Comparison of ENCODE assay signal across 31 cellular contexts in the genomic region with DNA sequence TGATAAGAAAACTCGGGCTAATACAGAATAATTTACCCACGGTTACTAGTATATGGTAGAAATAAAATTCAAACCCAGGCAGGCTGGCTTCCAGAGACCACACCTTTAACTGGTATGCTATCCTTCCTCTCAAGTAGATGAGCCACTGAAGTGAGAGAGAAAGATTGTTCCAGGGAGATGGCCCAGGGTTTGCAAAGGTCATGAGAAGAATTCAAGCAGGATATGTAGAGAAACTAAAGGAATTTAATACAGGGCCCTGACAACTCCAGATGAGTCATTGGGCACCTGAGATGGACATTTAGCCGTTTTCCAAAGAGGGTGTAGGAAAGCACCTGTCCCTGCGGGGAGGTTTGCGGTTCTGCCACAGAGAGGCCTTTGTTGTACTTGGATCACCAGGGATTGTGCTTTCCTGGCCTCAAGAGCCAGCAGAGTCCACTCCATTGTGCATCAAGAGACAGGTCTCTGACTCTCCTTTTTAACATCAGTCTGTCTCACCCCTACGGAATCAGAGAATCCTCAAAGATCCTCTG.
"Had no signal": no experiment of that assay in that cellular context is flagged by ENCODE, and none has a peak within 500 bp of the region (broad histone marks: within the 10 kb centered on the region; RNA-seq: fewer than 3 reads in every experiment).

No MANE protein-coding gene starts in this region.

- H3K27ac Mint-ChIP-seq: activated CD4-positive, alpha-beta memory T cell treated with anti-CD3 and anti-CD28 coated beads, Interleukin-2, amount 10 ng/mL, durations not matched to agents 7 days and 5 days; activated CD4-positive, alpha-beta T cell treated with anti-CD3 and anti-CD28 coated beads, Interleukin-2, amount 10 ng/mL, durations not matched to agents 24 days and 14 days; activated T-helper 17 cell treated with anti-CD3 and anti-CD28 coated beads, Interleukin-2, amount 50 U/mL, for 72 hours; effector memory CD8-positive, alpha-beta T cell; mesothelial cell of epicardium; naive thymus-derived CD4-positive, alpha-beta T cell; progenitor cell of endocrine pancreas; stimulated activated effector memory CD8-positive, alpha-beta T cell treated with anti-CD3 and anti-CD28 coated beads, Interleukin-12 subunit alpha, Interleukin-12 subunit beta, amount 100 ng/mL, for 72 hours; stimulated activated naive CD8-positive, alpha-beta T cell treated with anti-CD3 and anti-CD28 coated beads, Interleukin-15, Interleukin-2, amounts not matched to agents 100 ng/mL and 50 ng/mL, for 24 hours had no signal

- H3K27me3 ChIP-seq: brain microvascular endothelial cell, dorsolateral prefrontal cortex, gastrocnemius medialis, hepatocyte, ovary had no signal

- H3K27me3 Mint-ChIP-seq: activated CD4-positive, alpha-beta memory T cell treated with anti-CD3 and anti-CD28 coated beads, Interleukin-2, amount 10 ng/mL, durations not matched to agents 7 days and 5 days; activated CD4-positive, alpha-beta T cell treated with anti-CD3 and anti-CD28 coated beads, Interleukin-2, amount 10 ng/mL, durations not matched to agents 24 days and 14 days; type B pancreatic cell had no signal

- DNase-seq: activated CD4-positive, alpha-beta memory T cell treated with anti-CD3 and anti-CD28 coated beads, Interleukin-2, amount 10 ng/mL, durations not matched to agents 7 days and 5 days; activated CD4-positive, alpha-beta T cell treated with anti-CD3 and anti-CD28 coated beads, Interleukin-2, amount 10 ng/mL, durations not matched to agents 24 days and 14 days; activated CD4-positive, CD25-positive, alpha-beta regulatory T cell treated with anti-CD3 and anti-CD28 coated beads, Interleukin-2, amount 50 U/mL, for 72 hours; activated gamma-delta T cell treated with Interleukin-2 at 50 U/mL for 16 hours; activated naive CD4-positive, alpha-beta T cell treated with anti-CD3 and anti-CD28 coated beads, Interleukin-2, amount 50 U/mL, for 16 hours; activated T-cell treated with anti-CD3 and anti-CD28 coated beads, Interleukin-2, amount 50 U/mL, for 4 hours; amniotic stem cell; brain microvascular endothelial cell; dorsolateral prefrontal cortex; effector memory CD8-positive, alpha-beta T cell; erythroblast; gastrocnemius medialis; islet precursor cell; left cardiac atrium; left ventricle myocardium superior; naive thymus-derived CD4-positive, alpha-beta T cell; ovary; retina; stimulated activated CD4-positive, alpha-beta T cell treated with anti-CD3 and anti-CD28 coated beads, Interleukin-4, amount 100 ng/mL, for 24 hours; T-helper 2 cell had no signal

- ATAC-seq: activated T-cell treated with anti-CD3 and anti-CD28 coated beads, Interleukin-2, amount 50 U/mL, for 4 hours; activated T-helper 17 cell treated with anti-CD3 and anti-CD28 coated beads, Interleukin-2, amount 50 U/mL, for 72 hours; effector memory CD8-positive, alpha-beta T cell; gastrocnemius medialis; left ventricle myocardium superior; naive thymus-derived CD4-positive, alpha-beta T cell; sciatic nerve; stimulated activated effector memory CD8-positive, alpha-beta T cell treated with anti-CD3 and anti-CD28 coated beads, Interleukin-12 subunit alpha, Interleukin-12 subunit beta, amount 100 ng/mL, for 72 hours had no signal

- H3K9me3 ChIP-seq: gastrocnemius medialis, ovary, thoracic aorta had no signal

- H3K4me3 ChIP-seq: coronary artery, dorsolateral prefrontal cortex, gastrocnemius medialis, hepatocyte, ovary, skin epidermis, thoracic aorta had no signal

- H3K4me3 Mint-ChIP-seq: activated CD4-positive, alpha-beta memory T cell treated with anti-CD3 and anti-CD28 coated beads, Interleukin-2, amount 10 ng/mL, durations not matched to agents 7 days and 5 days; activated CD4-positive, alpha-beta T cell treated with anti-CD3 and anti-CD28 coated beads, Interleukin-2, amount 10 ng/mL, durations not matched to agents 24 days and 14 days; activated T-cell treated with anti-CD3 and anti-CD28 coated beads, Interleukin-2, amount 50 U/mL, for 4 hours; activated T-helper 17 cell treated with anti-CD3 and anti-CD28 coated beads, Interleukin-2, amount 50 U/mL, for 72 hours; effector memory CD8-positive, alpha-beta T cell; mesothelial cell of epicardium; naive thymus-derived CD4-positive, alpha-beta T cell; stimulated activated effector memory CD8-positive, alpha-beta T cell treated with anti-CD3 and anti-CD28 coated beads, Interleukin-12 subunit alpha, Interleukin-12 subunit beta, amount 100 ng/mL, for 72 hours; stimulated activated naive CD8-positive, alpha-beta T cell treated with anti-CD3 and anti-CD28 coated beads, Interleukin-15, Interleukin-2, amounts not matched to agents 100 ng/mL and 50 ng/mL, for 24 hours; type B pancreatic cell had no signal

- H3K36me3 ChIP-seq: brain microvascular endothelial cell, gastrocnemius medialis, ovary, thoracic aorta had no signal

- H3K36me3 Mint-ChIP-seq: mesothelial cell of epicardium; stimulated activated effector memory CD8-positive, alpha-beta T cell treated with anti-CD3 and anti-CD28 coated beads, Interleukin-12 subunit alpha, Interleukin-12 subunit beta, amount 100 ng/mL, for 72 hours had no signal

- H3K4me1 Mint-ChIP-seq: activated CD4-positive, alpha-beta memory T cell treated with anti-CD3 and anti-CD28 coated beads, Interleukin-2, amount 10 ng/mL, durations not matched to agents 7 days and 5 days; activated CD4-positive, alpha-beta T cell treated with anti-CD3 and anti-CD28 coated beads, Interleukin-2, amount 10 ng/mL, durations not matched to agents 24 days and 14 days; activated T-helper 17 cell treated with anti-CD3 and anti-CD28 coated beads, Interleukin-2, amount 50 U/mL, for 72 hours; naive thymus-derived CD4-positive, alpha-beta T cell; stimulated activated effector memory CD8-positive, alpha-beta T cell treated with anti-CD3 and anti-CD28 coated beads, Interleukin-12 subunit alpha, Interleukin-12 subunit beta, amount 100 ng/mL, for 72 hours had no signal

- H2AFZ ChIP-seq: hepatocyte had no signal

- H3K27ac ChIP-seq: brain microvascular endothelial cell, coronary artery, gastrocnemius medialis, hepatocyte, ovary, skin epidermis, thoracic aorta had no signal

- H3K4me2 ChIP-seq: hepatocyte had no signal

- H3K79me2 ChIP-seq: hepatocyte had no signal

- H3K9me3 Mint-ChIP-seq: activated CD4-positive, alpha-beta memory T cell treated with anti-CD3 and anti-CD28 coated beads, Interleukin-2, amount 10 ng/mL, durations not matched to agents 7 days and 5 days; activated CD4-positive, alpha-beta T cell treated with anti-CD3 and anti-CD28 coated beads, Interleukin-2, amount 10 ng/mL, durations not matched to agents 24 days and 14 days; activated T-cell treated with anti-CD3 and anti-CD28 coated beads, Interleukin-2, amount 50 U/mL, for 4 hours; activated T-helper 17 cell treated with anti-CD3 and anti-CD28 coated beads, Interleukin-2, amount 50 U/mL, for 72 hours; effector memory CD8-positive, alpha-beta T cell; stimulated activated effector memory CD8-positive, alpha-beta T cell treated with anti-CD3 and anti-CD28 coated beads, Interleukin-12 subunit alpha, Interleukin-12 subunit beta, amount 100 ng/mL, for 72 hours; stimulated activated naive CD8-positive, alpha-beta T cell treated with anti-CD3 and anti-CD28 coated beads, Interleukin-15, Interleukin-2, amounts not matched to agents 100 ng/mL and 50 ng/mL, for 24 hours; type B pancreatic cell had no signal
